ENCODE assay signal across 22 cellular contexts in the genomic region with DNA sequence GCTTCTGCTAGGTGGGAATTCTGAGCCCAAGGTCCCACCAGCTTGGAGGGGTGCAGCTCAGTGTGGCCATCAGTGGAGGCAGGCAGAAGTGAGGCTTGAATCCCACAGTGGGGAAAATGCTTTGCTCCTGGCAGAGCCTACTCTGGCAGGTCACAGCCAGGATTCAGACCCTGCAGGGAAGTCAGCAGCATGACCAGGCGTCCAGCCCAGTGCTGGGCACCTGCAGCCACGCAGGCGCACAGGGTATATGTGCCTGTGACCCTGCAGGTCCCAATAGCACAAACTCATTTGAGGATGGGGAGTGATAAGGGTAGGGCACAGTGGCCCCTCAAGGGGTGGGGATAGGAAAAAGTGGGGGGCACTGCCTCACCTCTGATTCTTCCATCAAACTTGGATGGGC. TPM values are rescaled to one million over a fixed set of nuclear protein-coding genes. Genes with fewer than 3 reads are reported as not detected.
A peak's percentile ranks its signal among the peaks of the same experiment; 100 is the strongest.
DNase-seq lines count a peak whose midpoint lies in the region; ATAC-seq and TF ChIP-seq lines count a peak whose summit lies in the region.
"Had no signal": no experiment of that assay in that cellular context is flagged by ENCODE, and none has a peak within 500 bp of the region (broad histone marks: within the 10 kb centered on the region; RNA-seq: fewer than 3 reads in every experiment).

No MANE protein-coding gene starts in this region.

- no peaks in the 10 kb centered on the region for H3K36me3 ChIP-seq in BLaER1
- no peaks in the 10 kb centered on the region for H3K36me3 ChIP-seq in KOPT-K1 (ENCODE audit: insufficient read depth, low read length)
- H3K36me3 ChIP-seq in thoracic aorta = no peaks in the 10 kb centered on the region
- H3K36me3 ChIP-seq in testis (ENCODE audit: low read depth, missing control alignments) = no peaks in the 10 kb centered on the region
- no peaks in the 10 kb centered on the region for H3K36me3 ChIP-seq in tibial nerve
- H3K36me3 ChIP-seq: BE2C had no signal

- no peaks in the 10 kb centered on the region for H4K20me1 ChIP-seq in BLaER1

- intact Hi-C loops in testis (cut with DNase I; ENCODE audit: low total_unique reads) = no loop called here

- H3K4me1 ChIP-seq in BLaER1 = peaks cover 100% of the 10 kb centered on the region
- H3K4me1 ChIP-seq in thoracic aorta (ENCODE audit: control insufficient read depth in 1 of 2, low read depth in 2 of 2) = peaks cover 9 to 59% of the 10 kb centered on the region in 2 donors
- peaks cover 22% of the 10 kb centered on the region for H3K4me1 ChIP-seq in testis
- H3K4me1 ChIP-seq in tibial nerve = peaks cover 0 to 25% (median 4%) of the 10 kb centered on the region in 4 donors

- H3K9me3 ChIP-seq in BLaER1 (no peaks in the 10 kb centered on the region), KOPT-K1 (ENCODE audit: insufficient read depth, low read length, poor library complexity, severe bottlenecking) (peaks cover 10% of the 10 kb centered on the region), thoracic aorta (no peaks in the 10 kb centered on the region), testis (no peaks in the 10 kb centered on the region), tibial nerve (no peaks in the 10 kb centered on the region)
- H3K9me3 ChIP-seq: A549, BE2C had no signal

- H3K4me2 ChIP-seq in BLaER1 = peak overlapping the region; percentile 76
- H3K4me2 ChIP-seq: A549, KMS-11 had no signal

- TF ChIP-seq POLR2A in testis (IDR thresholded peaks at IDR 0.05) (no peak), tibial nerve (IDR thresholded peaks at IDR 0.05) (no peak)

- peak overlapping the region; percentile 91 for H3K9ac ChIP-seq in BLaER1
- H3K9ac ChIP-seq: KMS-11 had no signal

- TF ChIP-seq EP300 in tibial nerve (IDR thresholded peaks at IDR 0.05) = no peak

- H3K27me3 ChIP-seq in BLaER1 (no peaks in the 10 kb centered on the region), thoracic aorta (replicated peaks; ENCODE audit: insufficient read depth) (no peaks in the 10 kb centered on the region), testis (no peaks in the 10 kb centered on the region), tibial nerve (no peaks in the 10 kb centered on the region)
- H3K27me3 ChIP-seq: BE2C had no signal

- DNase-seq in cerebellum (ENCODE audit: low spot score) (peak; percentile 66), thoracic aorta (ENCODE audit: low spot score) (no peak), testis (no peak), tibial nerve (ENCODE audit: low spot score in 2 of 2) (no peak)
- DNase-seq in activated CD4-positive, alpha-beta T cell treated with anti-CD3 and anti-CD28 coated beads for 4 hours = no peak
- DNase-seq: BE2C; CD4-positive, alpha-beta T cell; COR-L47; DMS79 treated with DMSO at 0.1 percent for 48 hours; IMR-90; NCI-H1694; NCI-H2081; NCI-H2171 treated with DMSO at 0.1 percent for 48 hours; NCI-H524 treated with DMSO at 0.1 percent for 48 hours; Right ventricle myocardium superior had no signal

- H3K4me3 ChIP-seq in BLaER1 (no peak overlapping the region), thoracic aorta (no peak overlapping the region), testis (no peak overlapping the region), tibial nerve (no peak overlapping the region)
- H3K4me3 ChIP-seq: A549 had no signal

- WGBS in testis, 2 donors = 86 to 92% methylated on average over 3 of the region's 3 CpGs
- WGBS in tibial nerve, 2 donors = 97 to 100% methylated on average over 3 of the region's 3 CpGs

- no peak for TF ChIP-seq CTCF in thoracic aorta (IDR thresholded peaks at IDR 0.05)
- TF ChIP-seq CTCF in testis (IDR thresholded peaks at IDR 0.05) = no peak
- TF ChIP-seq CTCF in tibial nerve (IDR thresholded peaks at IDR 0.05) = no peak

- no peak for ATAC-seq in thoracic aorta (ENCODE audit: insufficient number of reproducible peaks, low FRiP score, low read depth)
- ATAC-seq: HCT116 had no signal

- H3K27ac ChIP-seq in BLaER1 = peak overlapping the region; percentile 99
- H3K27ac ChIP-seq in KOPT-K1 (ENCODE audit: low read depth, low read length, poor library complexity, severe bottlenecking) = peak overlapping the region; percentile 100
- H3K27ac ChIP-seq in thoracic aorta = peak overlapping the region; percentile 29 to 65
- peak overlapping the region in 1 of 2 donors; percentile 53 for H3K27ac ChIP-seq in testis
- H3K27ac ChIP-seq in tibial nerve = peak overlapping the region in 1 of 4 donors; percentile 55
- H3K27ac ChIP-seq: A549, KMS-11 had no signal

RNA-seq across cellular contexts. Expression of gene AEBP1, which starts 8.4 kb away (rescaled TPM):
- total RNA-seq in cerebellum (11.3 TPM), thoracic aorta (1,000 to 10,000 TPM; 1,006 to 1,415 TPM), testis (100 to 1,000 TPM in 1 of 2 donors, 10 to 100 TPM in 1; 74.5 to 102 TPM), tibial nerve (100 to 1,000 TPM; 142 to 440 (median 264) TPM)
- polyA plus RNA-seq in testis (ENCODE audit: insufficient read depth, low read depth, low replicate concordance) = 168 TPM
- total RNA-seq: MCF 10A, SK-MEL-5 had no signal
- polyA plus RNA-seq: A549 had no signal

RNA-seq across cellular contexts. Expression of gene POLM, which starts 13.5 kb away (rescaled TPM):
- total RNA-seq in cerebellum (12.8 TPM), thoracic aorta (10 to 100 TPM; 70.0 to 78.7 TPM), testis (10 to 100 TPM; 43.4 to 63.7 TPM), tibial nerve (100 to 1,000 TPM in 1 of 4 donors, 10 to 100 TPM in 3; 31.0 to 104 (median 89.5) TPM)
- 11.7 TPM for polyA plus RNA-seq in testis (ENCODE audit: insufficient read depth, low read depth, low replicate concordance)

RNA-seq across cellular contexts. Expression of gene POLD2, which starts 27.6 kb away (rescaled TPM):
- total RNA-seq in cerebellum (41.1 TPM), thoracic aorta (10 to 100 TPM; 38.7 to 43.8 TPM), testis (10 to 100 TPM; 59.4 to 61.9 TPM), tibial nerve (10 to 100 TPM; 33.9 to 87.9 (median 71.0) TPM)
- polyA plus RNA-seq in testis (ENCODE audit: insufficient read depth, low read depth, low replicate concordance) = 117 TPM

RNA-seq across cellular contexts. Expression of gene PGAM2, which starts 30.4 kb away (rescaled TPM):
- total RNA-seq in cerebellum (13.0 TPM), thoracic aorta (1 to 10 TPM; 1.8 to 9.5 TPM), testis (100 to 1,000 TPM in 1 of 2 donors, 10 to 100 TPM in 1; 85.1 to 139 TPM), tibial nerve (under 1 TPM in 1 of 4 donors, not detected in 3; 0.98 TPM)
- polyA plus RNA-seq in testis (ENCODE audit: insufficient read depth, low read depth, low replicate concordance) = 298 TPM
- total RNA-seq: IMR-90, MCF 10A, SK-MEL-5 had no signal
- polyA plus RNA-seq: A549, IMR-90 had no signal

RNA-seq across cellular contexts. Expression of gene MYL7, which starts 45.4 kb away (rescaled TPM):
- total RNA-seq in cerebellum (not detected), thoracic aorta (not detected), testis (1 to 10 TPM; 1.5 to 1.7 TPM), tibial nerve (not detected)
- polyA plus RNA-seq in testis (ENCODE audit: insufficient read depth, low read depth, low replicate concordance) = not detected
- total RNA-seq: CD4-positive, alpha-beta T cell; IMR-90; MCF 10A; SK-MEL-5 had no signal
- polyA plus RNA-seq: A549 had no signal
